12 cellular contexts compared by ENCODE assay signal in genomic region chr1:55650449-55650848, GRCh38.
"Had no signal": no experiment of that assay in that cellular context is flagged by ENCODE, and none has a peak within 500 bp of the region (broad histone marks: within the 10 kb centered on the region; RNA-seq: fewer than 3 reads in every experiment).

No MANE protein-coding gene starts in this region.

- H3K36me3 ChIP-seq: sigmoid colon, suprapubic skin had no signal

- ATAC-seq: left colon; natural killer cell; stimulated activated naive CD8-positive, alpha-beta T cell treated with anti-CD3 and anti-CD28 coated beads, Interleukin-15, Interleukin-2, amounts not matched to agents 100 U/mL and 50 U/mL, for 24 hours had no signal

- H3K27ac ChIP-seq: sigmoid colon, suprapubic skin had no signal

- DNase-seq: activated B cell treated with CpG ODN at 0.5 μM for 24 hours; activated CD4-positive, alpha-beta T cell treated with anti-CD3 and anti-CD28 coated beads, Interleukin-2, amount 50 U/mL, for 1 hour; cortex of kidney; effector memory CD4-positive, alpha-beta T cell; glutamatergic neuron; left colon; natural killer cell; sigmoid colon; stimulated activated CD4-positive, alpha-beta T cell treated with anti-CD3 and anti-CD28 coated beads, Interleukin-12 subunit alpha, Interleukin-12 subunit beta, amount 100 ng/mL, for 4 hours; stimulated activated naive CD8-positive, alpha-beta T cell treated with anti-CD3 and anti-CD28 coated beads, Interleukin-15, Interleukin-2, amounts not matched to agents 100 U/mL and 50 U/mL, for 24 hours had no signal

- H3K4me3 ChIP-seq: lung, sigmoid colon, suprapubic skin had no signal

- H3K27me3 ChIP-seq: sigmoid colon, suprapubic skin had no signal

- H3K9me3 ChIP-seq: sigmoid colon, suprapubic skin had no signal
